Comparison of ENCODE assay signal across 1 cellular context in the genomic region with DNA sequence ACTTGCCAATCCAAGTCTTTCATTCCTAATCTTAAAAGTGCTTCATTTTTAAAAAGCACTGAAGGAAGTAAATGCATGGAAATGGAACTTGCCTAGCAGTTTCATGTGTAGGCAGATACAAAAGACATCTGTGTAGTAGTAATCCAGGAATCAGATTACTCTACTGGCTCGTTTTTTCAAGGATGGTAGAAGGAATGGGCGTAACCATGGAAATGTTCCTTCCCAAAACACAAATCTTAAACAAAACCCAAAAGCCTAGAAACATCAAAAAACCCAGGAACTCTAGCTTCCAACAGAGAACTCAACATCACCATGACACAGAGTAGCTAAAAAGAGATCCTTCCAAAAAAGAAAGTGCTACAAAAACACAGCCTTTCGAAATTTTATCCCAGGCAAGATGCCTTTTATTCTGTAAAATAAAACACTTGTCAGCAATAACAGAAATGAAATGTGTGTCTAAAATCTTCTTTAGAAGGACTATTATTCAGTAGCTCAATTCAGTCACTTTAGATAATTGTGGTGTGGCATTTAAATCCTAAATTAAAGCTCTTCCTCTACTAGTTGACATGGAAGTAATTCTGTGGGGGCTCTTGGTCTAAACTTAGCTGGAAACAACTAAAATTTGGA.
TF ChIP-seq lines count a peak whose summit lies in the region.

No MANE protein-coding gene starts in this region.

TF ChIP-seq in K562, 482 proteins besides CTCF, POLR2A, EP300 and RAD21:
- TF ChIP-seq CREB1 (IDR thresholded peaks at IDR 0.05) (no peak), CREB1 (CRISPR knock-in tag; IDR thresholded peaks at IDR 0.05) (no peak), POLR2AphosphoS5 (IDR thresholded peaks at IDR 0.05; ENCODE audit: control insufficient read depth, insufficient read depth, low read depth, low read length) (no peak), MAFK (IDR thresholded peaks at IDR 0.05; ENCODE audit: low read length) (peak; percentile 47; the same call in 1 of the 2 replicates), CHD4 (IDR thresholded peaks at IDR 0.05; ENCODE audit: insufficient read depth, insufficient replicate concordance, low read depth, low read length, poor library complexity, severe bottlenecking) (no peak), RFX1 (IDR thresholded peaks at IDR 0.05) (0 out of 2 replicates have a peak, but pooled peaks have one; percentile 7), MAFF (IDR thresholded peaks at IDR 0.05; ENCODE audit: low read length) (peak; percentile 54; the same call in 1 of the 2 replicates), NKRF (IDR thresholded peaks at IDR 0.05; ENCODE audit: borderline replicate concordance) (no peak), MAFG (tag; conservative IDR thresholded peaks at IDR 0.05) (peak; percentile 63; the same call in 1 of the 2 replicates), C11orf30 (IDR thresholded peaks at IDR 0.05; ENCODE audit: low read depth) (peak; percentile 70), ZNF316 (IDR thresholded peaks at IDR 0.05) (peak; percentile 82)
TF ChIP-seq in K562: peak in this region for 6.
